In genomic region chr1:235019456-235019855, GRCh38 we compare ENCODE assay signal across 17 cellular contexts.
A peak's percentile ranks its signal among the peaks of the same experiment; 100 is the strongest.
DNase-seq lines count a peak whose midpoint lies in the region; ATAC-seq lines count a peak whose summit lies in the region.
"Had no signal": no experiment of that assay in that cellular context is flagged by ENCODE, and none has a peak within 500 bp of the region (broad histone marks: within the 10 kb centered on the region; RNA-seq: fewer than 3 reads in every experiment).

No MANE protein-coding gene starts in this region.

- no peak for ATAC-seq in activated naive CD4-positive, alpha-beta T cell treated with anti-CD3 and anti-CD28 coated beads, Interleukin-2, amount 50 U/mL, for 72 hours
- ATAC-seq in activated naive CD8-positive, alpha-beta T cell treated with anti-CD3 and anti-CD28 coated beads, Interleukin-2, amount 50 U/mL, for 24 hours: no peak
- ATAC-seq in stimulated activated memory B cell treated with anti-CD40 and anti-IgM and Interleukin-4, amounts not matched to agents 10 μg/mL and 1 μg/mL and 100 μg/mL, for 72 hours: no peak
- no peak for ATAC-seq in GM18867 (IDR thresholded peaks at IDR 0.05; ENCODE audit: unreplicated experiment)
- ATAC-seq: left ventricle myocardium superior, PC-3 had no signal

- CTCF ChIA-PET in activated naive CD4-positive, alpha-beta T cell treated with anti-CD3 and anti-CD28 coated beads for 36 hours (lab: Charles Lee): interaction anchor here (0.7 kb wide), 1 partner anchor 85 kb away, joined by 3 read pairs; no protein-coding TSS in a partner anchor

- H3K27me3 Mint-ChIP-seq in activated naive CD4-positive, alpha-beta T cell treated with anti-CD3 and anti-CD28 coated beads for 36 hours (ENCODE audit: low read depth): no peaks in the 10 kb centered on the region
- no peaks in the 10 kb centered on the region for H3K27me3 Mint-ChIP-seq in activated naive CD8-positive, alpha-beta T cell treated with anti-CD3 and anti-CD28 coated beads, Interleukin-2, amount 50 U/mL, for 24 hours
- H3K27me3 Mint-ChIP-seq in stimulated activated memory B cell treated with anti-CD40 and anti-IgM and Interleukin-4, amounts not matched to agents 10 μg/mL and 1 μg/mL and 100 μg/mL, for 72 hours: no peaks in the 10 kb centered on the region

- in situ Hi-C loops in G401 (cut with HindIII; ENCODE audit: low sequenced_read_pairs): no loop called here

- peak; percentile 2 for DNase-seq in activated naive CD4-positive, alpha-beta T cell treated with anti-CD3 and anti-CD28 coated beads for 36 hours
- DNase-seq in activated naive CD4-positive, alpha-beta T cell treated with anti-CD3 and anti-CD28 coated beads, Interleukin-2, amount 50 U/mL, for 72 hours (ENCODE audit: low spot score in 2 of 2): no peak
- DNase-seq in activated naive CD8-positive, alpha-beta T cell treated with anti-CD3 and anti-CD28 coated beads, Interleukin-2, amount 50 U/mL, for 24 hours: no peak
- DNase-seq in myocyte (ENCODE audit: low read depth) (peak; percentile 73), NOMO-1 treated with dmso at 0.1 percent for 144 hours (lab: John Stamatoyannopoulos, UW; ENCODE audit: unreplicated experiment) (no peak), G401 (ENCODE audit: low spot score) (no peak)
- DNase-seq: activated effector memory CD4-positive, alpha-beta T cell treated with anti-CD3 and anti-CD28 coated beads, Interleukin-2, amount 50 U/mL, for 16 hours; brain microvascular endothelial cell; dermis blood vessel endothelial cell; Kasumi-1; left ventricle myocardium superior; NCI-H1417; NCI-H774; PC-3; substantia nigra had no signal

- H3K4me1 Mint-ChIP-seq in activated naive CD4-positive, alpha-beta T cell treated with anti-CD3 and anti-CD28 coated beads for 36 hours (ENCODE audit: low read depth): peaks cover 66% of the 10 kb centered on the region
- H3K4me1 Mint-ChIP-seq in activated naive CD8-positive, alpha-beta T cell treated with anti-CD3 and anti-CD28 coated beads, Interleukin-2, amount 50 U/mL, for 24 hours: peaks cover 70% of the 10 kb centered on the region
- H3K4me1 Mint-ChIP-seq in stimulated activated memory B cell treated with anti-CD40 and anti-IgM and Interleukin-4, amounts not matched to agents 10 μg/mL and 1 μg/mL and 100 μg/mL, for 72 hours: peaks cover 78% of the 10 kb centered on the region

- intact Hi-C loops in activated naive CD4-positive, alpha-beta T cell treated with anti-CD3 and anti-CD28 coated beads for 36 hours (cut with micrococcal nuclease): loop anchor here (10.0 kb wide), 1 partner anchor 1265 kb away; the partner anchor contains the start of gene ERO1B

- H3K27ac Mint-ChIP-seq in activated naive CD4-positive, alpha-beta T cell treated with anti-CD3 and anti-CD28 coated beads for 36 hours: no peak overlapping the region
- peak overlapping the region in 1 of 2 donors; percentile 52 for H3K27ac Mint-ChIP-seq in activated naive CD4-positive, alpha-beta T cell treated with anti-CD3 and anti-CD28 coated beads, Interleukin-2, amount 50 U/mL, for 72 hours
- peak overlapping the region; percentile 73 for H3K27ac Mint-ChIP-seq in activated naive CD8-positive, alpha-beta T cell treated with anti-CD3 and anti-CD28 coated beads, Interleukin-2, amount 50 U/mL, for 24 hours
- peak overlapping the region; percentile 99 for H3K27ac Mint-ChIP-seq in stimulated activated memory B cell treated with anti-CD40 and anti-IgM and Interleukin-4, amounts not matched to agents 10 μg/mL and 1 μg/mL and 100 μg/mL, for 72 hours

- H3K9me3 Mint-ChIP-seq in activated naive CD4-positive, alpha-beta T cell treated with anti-CD3 and anti-CD28 coated beads for 36 hours: peaks cover 8% of the 10 kb centered on the region
- H3K9me3 Mint-ChIP-seq in activated naive CD4-positive, alpha-beta T cell treated with anti-CD3 and anti-CD28 coated beads, Interleukin-2, amount 50 U/mL, for 72 hours: peaks cover 20 to 29% of the 10 kb centered on the region in 2 donors
- peaks cover 11% of the 10 kb centered on the region for H3K9me3 Mint-ChIP-seq in activated naive CD8-positive, alpha-beta T cell treated with anti-CD3 and anti-CD28 coated beads, Interleukin-2, amount 50 U/mL, for 24 hours
- no peaks in the 10 kb centered on the region for H3K9me3 Mint-ChIP-seq in stimulated activated memory B cell treated with anti-CD40 and anti-IgM and Interleukin-4, amounts not matched to agents 10 μg/mL and 1 μg/mL and 100 μg/mL, for 72 hours

- no peak overlapping the region for H3K4me3 Mint-ChIP-seq in activated naive CD4-positive, alpha-beta T cell treated with anti-CD3 and anti-CD28 coated beads for 36 hours
- H3K4me3 Mint-ChIP-seq in activated naive CD8-positive, alpha-beta T cell treated with anti-CD3 and anti-CD28 coated beads, Interleukin-2, amount 50 U/mL, for 24 hours: no peak overlapping the region
- no peak overlapping the region for H3K4me3 Mint-ChIP-seq in stimulated activated memory B cell treated with anti-CD40 and anti-IgM and Interleukin-4, amounts not matched to agents 10 μg/mL and 1 μg/mL and 100 μg/mL, for 72 hours

- peaks cover 6% of the 10 kb centered on the region for H3K36me3 Mint-ChIP-seq in activated naive CD4-positive, alpha-beta T cell treated with anti-CD3 and anti-CD28 coated beads for 36 hours (ENCODE audit: low read depth)
- H3K36me3 Mint-ChIP-seq in activated naive CD4-positive, alpha-beta T cell treated with anti-CD3 and anti-CD28 coated beads, Interleukin-2, amount 50 U/mL, for 72 hours: peaks cover 15 to 41% of the 10 kb centered on the region in 2 donors
- peaks cover 11% of the 10 kb centered on the region for H3K36me3 Mint-ChIP-seq in activated naive CD8-positive, alpha-beta T cell treated with anti-CD3 and anti-CD28 coated beads, Interleukin-2, amount 50 U/mL, for 24 hours (ENCODE audit: low read depth)
- no peaks in the 10 kb centered on the region for H3K36me3 Mint-ChIP-seq in stimulated activated memory B cell treated with anti-CD40 and anti-IgM and Interleukin-4, amounts not matched to agents 10 μg/mL and 1 μg/mL and 100 μg/mL, for 72 hours

Comparison
In these comparisons a context has a peak if more than half of its experiments do, and no peak if none do; other contexts are left out.
1. DNase-seq: peak in activated naive CD4-positive, alpha-beta T cell treated with anti-CD3 and anti-CD28 coated beads for 36 hours (single experiment) and myocyte (single experiment); none in activated naive CD4-positive, alpha-beta T cell treated with anti-CD3 and anti-CD28 coated beads, Interleukin-2, amount 50 U/mL, for 72 hours (0 of 2), activated naive CD8-positive, alpha-beta T cell treated with anti-CD3 and anti-CD28 coated beads, Interleukin-2, amount 50 U/mL, for 24 hours (single experiment), NOMO-1 treated with dmso at 0.1 percent for 144 hours (single experiment) and G401 (single experiment).